Comparison of ENCODE assay signal across 9 cellular contexts in genomic region chr11:111982019-111982464, GRCh38. TPM values are rescaled to one million over a fixed set of nuclear protein-coding genes. Genes with fewer than 3 reads are reported as not detected.
DNase-seq lines count a peak whose midpoint lies in the region; ATAC-seq, FAIRE-seq and TF ChIP-seq lines count a peak whose summit lies in the region.
"Had no signal": no experiment of that assay in that cellular context is flagged by ENCODE, and none has a peak within 500 bp of the region (broad histone marks: within the 10 kb centered on the region; RNA-seq: fewer than 3 reads in every experiment).

No MANE protein-coding gene starts in this region.

- H3K27me3 ChIP-seq in K562 (ENCODE audit: control insufficient read depth in 2 of 2, insufficient read depth in 2 of 2, low read length in 2 of 2) = no peaks in the 10 kb centered on the region

- H2AFZ ChIP-seq in K562 (ENCODE audit: low read depth, low read length) = peak overlapping the region; percentile 60

- TF ChIP-seq POLR2A in K562 (conservative IDR thresholded peaks at IDR 0.05) = no peak

- ATAC-seq in T-cell (replicated peaks in 1 of 4) (peak in 3 of 4 experiments; percentile 44 to 89 (median 54)), K562 (peak; percentile 95), HG02763 (IDR thresholded peaks at IDR 0.05; ENCODE audit: unreplicated experiment) (no peak)

- H3K4me1 ChIP-seq in K562 (replicated peaks in 1 of 2; ENCODE audit: control insufficient read depth in 2 of 2, insufficient read depth in 2 of 2, low read length in 2 of 2) = peaks cover 8 to 28% of the 10 kb centered on the region in 2 experiments

- no peak overlapping the region for H3K9ac ChIP-seq in K562 (ENCODE audit: insufficient read depth in 1 of 2, low read depth in 2 of 2, low read length in 2 of 2)

- POLR2A ChIA-PET in T-cell (lab: Charles Lee) (interaction anchor here in 1 of 2 donors (0.5 to 0.6 kb wide), 2 partner anchors 50 to 1791 kb away, joined by 3 to 5 read pairs; partner anchors contain the start of gene ZW10), K562 (lab: Yijun Ruan, JAX) (interaction anchor here (0.6 to 1.5 kb wide), 11 partner anchors 9 to 119 kb away, joined by 3 to 5 read pairs (median 3); no protein-coding TSS in a partner anchor)

- H3K4me3 Mint-ChIP-seq in T-cell = no peak overlapping the region

- TF ChIP-seq EP300 in K562 (IDR thresholded peaks at IDR 0.05; ENCODE audit: low read length) = no peak

- FAIRE-seq in K562 (lab: Jason Lieb, UNC) = peak; percentile 97

- H4K20me1 ChIP-seq in K562 (replicated peaks; ENCODE audit: control insufficient read depth, insufficient read depth, low read length) = no peaks in the 10 kb centered on the region

- H3K4me2 ChIP-seq in K562 (ENCODE audit: insufficient read depth, low read length) = peak overlapping the region; percentile 13; the same call in 1 of the 2 replicates

- intact Hi-C loops in K562 (cut with micrococcal nuclease) = loop anchor here (1.0 to 10.0 kb wide), 4 partner anchors 43 to 377 kb away; partner anchors contain the start of genes CFAP68, DLAT, FDXACB1 and SIK2

- peak; percentile 78 to 86 for TF ChIP-seq RAD21 in K562 (CRISPR knock-in tag; conservative IDR thresholded peaks at IDR 0.05 in 1 of 2, IDR thresholded peaks at IDR 0.05 in 1 of 2)

- peak; percentile 57 for DNase-seq in NCI-H82 (lab: John Stamatoyannopoulos, UW)
- no peak for DNase-seq in NCI-H82 treated with DMSO at 0.1 percent for 48 hours (lab: John Stamatoyannopoulos, UW; ENCODE audit: unreplicated experiment)
- DNase-seq in HT-29 (ENCODE audit: low spot score) = peak; percentile 95
- peak in 31 of 34 experiments; percentile 13 to 65 (median 42) for DNase-seq in T-cell
- peak; percentile 57 to 84 (median 65) for DNase-seq in K562 (ENCODE audit: extremely low read depth in 1 of 4, low spot score in 3 of 4)
- peak; percentile 52 for DNase-seq in iris pigment epithelial cell (ENCODE audit: low read depth)
- peak in 3 of 4 experiments; percentile 26 to 35 (median 27) for DNase-seq in stimulated activated CD4-positive, alpha-beta T cell treated with anti-CD3 and anti-CD28 coated beads, Interleukin-1b, Interleukin-23, amount 100 ng/mL, for 24 hours (ENCODE audit: low read depth in 4 of 4, low spot score in 1 of 4)

- no peaks in the 10 kb centered on the region for H3K79me2 ChIP-seq in K562 (ENCODE audit: control insufficient read depth, insufficient read depth, low read length)

- no peaks in the 10 kb centered on the region for H3K9me1 ChIP-seq in K562 (ENCODE audit: control insufficient read depth, insufficient read depth, low read length)

- in situ Hi-C loops in K562 (cut with MboI) = no loop called here

- H3K36me3 Mint-ChIP-seq in T-cell = peaks cover 3% of the 10 kb centered on the region

- H3K27me3 Mint-ChIP-seq in T-cell = peaks cover 22 to 23% of the 10 kb centered on the region in 2 donors

- no peak overlapping the region for H3K4me3 ChIP-seq in K562

- no peak overlapping the region for H3K27ac Mint-ChIP-seq in T-cell

- CTCF ChIA-PET in T-cell (lab: Charles Lee) (interaction anchor here (0.5 to 1.9 kb wide), 17 partner anchors 15 to 1916 kb away, joined by 3 to 19 read pairs (median 4); partner anchors contain the start of gene DIXDC1 (in 1 of the 2)), K562 (lab: Yijun Ruan, JAX; ENCODE audit: low intra/inter-chr PET ratio) (interaction anchor here (0.5 to 3.0 kb wide), 3 partner anchors 48 to 103 kb away, joined by 6 to 26 read pairs (median 10); partner anchors contain the start of genes CFAP68 and FDXACB1)

- H3K4me1 Mint-ChIP-seq in T-cell = peaks cover 7 to 11% (median 7%) of the 10 kb centered on the region in 3 donors

- BruUV-seq in K562 (replicated peaks; lab: Mats Ljungman, UMichigan) = no TSS peak

- no peaks in the 10 kb centered on the region for H3K9me3 Mint-ChIP-seq in T-cell

- peak overlapping the region; percentile 62; the same call in 1 of the 3 replicates for H3K27ac ChIP-seq in K562 (ENCODE audit: extremely low read depth, low read depth, low read length)
- H3K27ac ChIP-seq: neutrophil had no signal

- WGBS in K562 (ENCODE audit: insufficient coverage, low coverage, missing lambda C conversion rate) = 8% methylated on average over 7 of the region's 7 CpGs

- peaks cover 14% of the 10 kb centered on the region; the same call in 1 of the 3 replicates for H3K36me3 ChIP-seq in K562 (ENCODE audit: control insufficient read depth, insufficient read depth, low read length)
- H3K36me3 ChIP-seq: neutrophil had no signal

- H3K9me3 ChIP-seq in K562 (replicated peaks; ENCODE audit: control insufficient read depth, insufficient read depth, low read depth, low read length) = no peaks in the 10 kb centered on the region
- H3K9me3 ChIP-seq: neutrophil had no signal

- peak; percentile 83 to 91 (median 85) for TF ChIP-seq CTCF in K562 (IDR thresholded peaks at IDR 0.05 in 2 of 3, conservative IDR thresholded peaks at IDR 0.05 in 1 of 3; ENCODE audit: insufficient read depth in 2 of 3, low read depth in 1 of 3, low read length in 3 of 3)

TF ChIP-seq in K562, 482 proteins besides CTCF, POLR2A, EP300 and RAD21 (continues in another document):
- peak; percentile 31; the same call in 1 of the 2 replicates for TF ChIP-seq ZNF592 (IDR thresholded peaks at IDR 0.05)
- TF ChIP-seq ARID2 (IDR thresholded peaks at IDR 0.05) = peak; percentile 46; the same call in 1 of the 2 replicates

RNA-seq across cellular contexts. Expression of gene DLAT, which starts 43.2 kb away (rescaled TPM):
- total RNA-seq in HT-29 (2014; rRNA removed; shearing (Covaris generic)) = 37.2 and 42.4 TPM in 2 replicates
- total RNA-seq in T-cell = 10 to 100 TPM; 13.4 to 19.8 (median 18.7) TPM
- total RNA-seq in K562 (2011; cell fraction: chromatin; rRNA removed; ENCODE audit: low replicate concordance) = 37.3 and 58.2 TPM in 2 replicates
- total RNA-seq in K562 (2011; cell fraction: nucleolus; rRNA removed) = 27.2 and 29.3 TPM in 2 replicates
- total RNA-seq in K562 (2011; cell fraction: nucleoplasm; rRNA removed) = 30.0 and 42.1 TPM in 2 replicates
- total RNA-seq in K562 (2014; rRNA removed) = 98.3 and 110 TPM in 2 replicates
- 130 and 140 TPM in 2 replicates for total RNA-seq in K562 (2014; rRNA removed; fragmentation: Illumina TruSeq; extraction: Trizol)
- total RNA-seq in K562 (2015; rRNA removed; fragmentation: Illumina TruSeq; extraction: Trizol) = 113 and 125 TPM in 2 replicates
- 111 and 112 TPM in 2 replicates for total RNA-seq in K562 (2021)
- 95.1 and 105 TPM in 2 replicates for polyA plus RNA-seq in K562 (2011; rRNA removed)
- 43.0 and 56.9 TPM in 2 replicates for polyA plus RNA-seq in K562 (2011; cell fraction: cytosol; rRNA removed)
- polyA plus RNA-seq in K562 (2011; cell fraction: nucleus; rRNA removed) = 24.3 and 31.4 TPM in 2 replicates
- 51.6 and 79.9 TPM in 2 replicates for polyA plus RNA-seq in K562 (2012)
- 129 and 152 TPM in 2 replicates for polyA plus RNA-seq in K562 (2014; fragmentation: Illumina TruSeq; extraction: Trizol)
- 10 to 100 TPM; 41.7 to 47.6 TPM for polyA plus RNA-seq in K562 (2014; fragmentation: Nextera tagmentation; extraction: Ambion mirVana)
- polyA plus RNA-seq in K562 (2014; rRNA removed) = 83.9 and 85.9 TPM in 2 replicates
- 134 and 147 TPM in 2 replicates for polyA minus RNA-seq in K562 (2011; rRNA and poly(A)+ RNA removed)
- 72.1 and 96.2 TPM in 2 replicates for polyA minus RNA-seq in K562 (2011; cell fraction: cytosol; rRNA and poly(A)+ RNA removed)
- 22.3 and 35.3 TPM in 2 replicates for polyA minus RNA-seq in K562 (2011; cell fraction: nucleus; rRNA and poly(A)+ RNA removed)

RNA-seq across cellular contexts. Expression of gene DIXDC1, which starts 44.9 kb away (rescaled TPM):
- 2.0 and 2.6 TPM in 2 replicates for total RNA-seq in HT-29 (2014; rRNA removed; shearing (Covaris generic))
- total RNA-seq in T-cell (1 to 10 TPM; 1.6 to 4.8 (median 3.4) TPM), K562 (2014; rRNA removed) (4.0 and 4.5 TPM in 2 replicates), K562 (2014; rRNA removed; fragmentation: Illumina TruSeq; extraction: Trizol) (8.4 and 8.7 TPM in 2 replicates), K562 (2015; rRNA removed; fragmentation: Illumina TruSeq; extraction: Trizol) (9.6 and 10.8 TPM in 2 replicates), K562 (2021) (7.0 and 8.1 TPM in 2 replicates)
- total RNA-seq in K562 (2011; cell fraction: chromatin; rRNA removed; ENCODE audit: low replicate concordance) = 18.6 and 22.7 TPM in 2 replicates
- total RNA-seq in K562 (2011; cell fraction: nucleolus; rRNA removed) = 7.2 and 10.4 TPM in 2 replicates
- 11.7 and 16.1 TPM in 2 replicates for total RNA-seq in K562 (2011; cell fraction: nucleoplasm; rRNA removed)
- polyA plus RNA-seq in K562 (2011; rRNA removed) (6.8 and 7.2 TPM in 2 replicates), K562 (2014; fragmentation: Illumina TruSeq; extraction: Trizol) (4.7 and 7.4 TPM in 2 replicates), K562 (2014; fragmentation: Nextera tagmentation; extraction: Ambion mirVana) (1 to 10 TPM; 2.5 to 2.6 TPM), K562 (2014; rRNA removed) (3.8 and 4.7 TPM in 2 replicates)
- 3.3 and 4.3 TPM in 2 replicates for polyA plus RNA-seq in K562 (2011; cell fraction: cytosol; rRNA removed)
- 6.1 and 6.3 TPM in 2 replicates for polyA plus RNA-seq in K562 (2011; cell fraction: nucleus; rRNA removed)
- 3.4 and 4.4 TPM in 2 replicates for polyA plus RNA-seq in K562 (2012)
- 17.3 and 23.6 TPM in 2 replicates for polyA minus RNA-seq in K562 (2011; rRNA and poly(A)+ RNA removed)
- polyA minus RNA-seq in K562 (2011; cell fraction: cytosol; rRNA and poly(A)+ RNA removed) = 6.9 and 7.1 TPM in 2 replicates
- 6.3 and 11.9 TPM in 2 replicates for polyA minus RNA-seq in K562 (2011; cell fraction: nucleus; rRNA and poly(A)+ RNA removed)
